12 cellular contexts compared by ENCODE assay signal in genomic region chr19:41545547-41545946, GRCh38. TPM values are rescaled to one million over a fixed set of nuclear protein-coding genes. Genes with fewer than 3 reads are reported as not detected.
DNase-seq lines count a peak whose midpoint lies in the region; ATAC-seq and TF ChIP-seq lines count a peak whose summit lies in the region.
"Had no signal": no experiment of that assay in that cellular context is flagged by ENCODE, and none has a peak within 500 bp of the region (broad histone marks: within the 10 kb centered on the region; RNA-seq: fewer than 3 reads in every experiment).

No MANE protein-coding gene starts in this region.

- ATAC-seq in CD4-positive, alpha-beta T cell (ENCODE audit: poor library complexity) = no peak
- peak; percentile 12 for ATAC-seq in lung (ENCODE audit: insufficient read depth, low FRiP score)

- peaks cover 15% of the 10 kb centered on the region for H3K36me3 Mint-ChIP-seq in CD4-positive, alpha-beta T cell (ENCODE audit: low read depth)
- H3K36me3 Mint-ChIP-seq: type B pancreatic cell had no signal

- H3K27me3 Mint-ChIP-seq in CD4-positive, alpha-beta T cell = no peaks in the 10 kb centered on the region

- H3K36me3 ChIP-seq in lung (ENCODE audit: control insufficient read depth in 2 of 2, insufficient read depth in 2 of 2, low read length in 2 of 2) = no peaks in the 10 kb centered on the region
- H3K36me3 ChIP-seq: SJSA1 had no signal

- 17 to 21% methylated on average over 6 of the region's 6 CpGs for WGBS in lung, 2 donors

- no peaks in the 10 kb centered on the region for H3K9me3 ChIP-seq in CD4-positive, alpha-beta T cell (ENCODE audit: control insufficient read depth, low read length)
- no peaks in the 10 kb centered on the region for H3K9me3 ChIP-seq in lung (ENCODE audit: control insufficient read depth in 2 of 2, insufficient read depth in 1 of 2, low read length in 1 of 2)
- H3K9me3 ChIP-seq: SJSA1 had no signal

- H3K4me3 Mint-ChIP-seq in CD4-positive, alpha-beta T cell = peak overlapping the region; percentile 84
- H3K4me3 Mint-ChIP-seq: type B pancreatic cell had no signal

- peak overlapping the region; percentile 64 for H3K27ac ChIP-seq in CD4-positive, alpha-beta T cell (ENCODE audit: low read depth, low read length)
- H3K27ac ChIP-seq in HL-60 (replicated peaks) (peak overlapping the region; percentile 84), lung (ENCODE audit: low read depth in 1 of 2, low read length in 1 of 2) (peak overlapping the region in 1 of 2 donors; percentile 61)
- H3K27ac ChIP-seq: SJSA1 had no signal

- intact Hi-C loops in CD4-positive, alpha-beta T cell (cut with DNase I, micrococcal nuclease) = loop anchor here in 1 of 2 experiments (5.0 kb wide), 1 partner anchor 193 kb away; the partner anchor contains the start of gene TGFB1

- peak overlapping the region; percentile 82 for H3K27ac Mint-ChIP-seq in CD4-positive, alpha-beta T cell
- H3K27ac Mint-ChIP-seq: type B pancreatic cell had no signal

- H3K27me3 ChIP-seq in CD4-positive, alpha-beta T cell (ENCODE audit: control insufficient read depth, insufficient read depth, low read length) = no peaks in the 10 kb centered on the region
- no peaks in the 10 kb centered on the region for H3K27me3 ChIP-seq in HL-60 (ENCODE audit: insufficient read depth, poor library complexity, severe bottlenecking)
- H3K27me3 ChIP-seq in lung (ENCODE audit: control insufficient read depth, insufficient read depth) = no peaks in the 10 kb centered on the region

- no peak for DNase-seq in CD4-positive, alpha-beta T cell
- DNase-seq in HL-60 (ENCODE audit: low read depth in 1 of 2, low spot score in 1 of 2) = peak in 1 of 2 experiments; percentile 77
- DNase-seq in activated CD4-positive, alpha-beta T cell treated with anti-CD3 and anti-CD28 coated beads, Interleukin-2, amount 50 U/mL, for 48 hours = peak; percentile 57 to 66
- no peak for DNase-seq in lung (ENCODE audit: low spot score)
- no peak for DNase-seq in NCI-H82 treated with DMSO at 0.1 percent for 48 hours (lab: John Stamatoyannopoulos, UW; ENCODE audit: unreplicated experiment)
- DNase-seq in SHP77 (lab: John Stamatoyannopoulos, UW) = no peak
- DNase-seq in kidney glomerular epithelial cell (lab: John Stamatoyannopoulos, UW) = no peak
- no peak for DNase-seq in glomerular visceral epithelial cell (ENCODE audit: extremely low spot score)
- DNase-seq: Calu3, NCI-H2081 had no signal

- peaks cover 69% of the 10 kb centered on the region for H3K4me1 Mint-ChIP-seq in CD4-positive, alpha-beta T cell (ENCODE audit: low read depth)

- CTCF ChIA-PET in CD4-positive, alpha-beta T cell (lab: Charles Lee) = interaction anchor here (1.1 to 2.6 kb wide), 4 partner anchors 9 to 25 kb away, joined by 3 to 15 read pairs (median 6); no protein-coding TSS in a partner anchor

- no peak for TF ChIP-seq CTCF in CD4-positive, alpha-beta T cell (IDR thresholded peaks at IDR 0.05)
- TF ChIP-seq CTCF in HL-60 (IDR thresholded peaks at IDR 0.05; ENCODE audit: insufficient read depth, low read length) (no peak), lung (IDR thresholded peaks at IDR 0.05; ENCODE audit: control extremely low read depth, extremely low read depth) (no peak)

- no peak overlapping the region for H3K4me3 ChIP-seq in HL-60 (replicated peaks; ENCODE audit: insufficient read depth, low read length)
- no peak overlapping the region for H3K4me3 ChIP-seq in lung
- H3K4me3 ChIP-seq: SJSA1 had no signal

- peaks cover 0 to 3% of the 10 kb centered on the region in 2 donors for H3K4me1 ChIP-seq in lung (ENCODE audit: control insufficient read depth in 2 of 2, insufficient read depth in 2 of 2, low read length in 2 of 2)
- H3K4me1 ChIP-seq: SJSA1 had no signal

- H3K9me3 Mint-ChIP-seq in CD4-positive, alpha-beta T cell = no peaks in the 10 kb centered on the region

- POLR2A ChIA-PET in CD4-positive, alpha-beta T cell (lab: Charles Lee) = interaction anchor here (1.0 to 10.0 kb wide), 6 partner anchors 14 to 181 kb away, joined by 3 to 286 read pairs (median 6); partner anchors contain the start of gene B9D2

RNA-seq across cellular contexts. Expression of gene CEACAM21, which starts 30.4 kb away (rescaled TPM):
- 10 to 100 TPM; 30.7 to 34.9 TPM for total RNA-seq in CD4-positive, alpha-beta T cell
- 10 to 100 TPM in 1 of 2 donors, 1 to 10 TPM in 1; 6.5 to 12.2 TPM for total RNA-seq in lung
- polyA plus RNA-seq in lung = 10 to 100 TPM in 1 of 2 donors, 1 to 10 TPM in 1; 9.6 to 10.9 TPM
- total RNA-seq: Calu3, SJSA1 had no signal

Comparison
In these comparisons a context has a peak if more than half of its experiments do, and no peak if none do; other contexts are left out.
1. DNase-seq: peak in activated CD4-positive, alpha-beta T cell treated with anti-CD3 and anti-CD28 coated beads, Interleukin-2, amount 50 U/mL, for 48 hours (2 of 2); none in CD4-positive, alpha-beta T cell (0 of 10), lung (single experiment), NCI-H82 treated with DMSO at 0.1 percent for 48 hours (single experiment), SHP77 (0 of 2), kidney glomerular epithelial cell (single experiment) and glomerular visceral epithelial cell (single experiment).